Comparison of ENCODE assay signal across 8 cellular contexts in the genomic region with DNA sequence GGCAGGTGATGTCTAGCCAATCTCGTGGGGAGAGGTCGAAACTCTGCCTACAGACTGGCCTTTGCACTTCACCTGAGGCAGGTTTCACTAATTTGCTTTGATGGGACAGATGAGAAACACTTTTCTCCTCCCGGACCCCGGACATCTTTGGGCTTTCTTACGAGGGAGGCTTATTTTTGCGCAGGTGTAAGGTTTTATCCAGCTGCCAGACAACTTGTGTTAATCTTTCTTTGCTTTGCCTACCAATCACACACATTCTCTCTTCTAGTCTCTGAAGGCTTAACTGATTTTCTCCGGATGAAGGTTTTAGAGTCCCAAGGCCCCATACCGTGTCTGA. TPM values are rescaled to one million over a fixed set of nuclear protein-coding genes. Genes with fewer than 3 reads are reported as not detected.
A peak's percentile ranks its signal among the peaks of the same experiment; 100 is the strongest.
DNase-seq lines count a peak whose midpoint lies in the region; ATAC-seq and TF ChIP-seq lines count a peak whose summit lies in the region.

No MANE protein-coding gene starts in this region.

- ATAC-seq in SK-N-SH treated with all-trans-retinoic acid at 6 μM for 48 hours (no peak), GM21529 (IDR thresholded peaks at IDR 0.05; ENCODE audit: unreplicated experiment) (no peak)

- H3K4me3 ChIP-seq in SK-N-SH (ENCODE audit: low read depth in 2 of 2, low read length in 1 of 2) (peak overlapping the region; percentile 69 to 73), hepatocyte (peak overlapping the region; percentile 79), spleen (peak overlapping the region; percentile 62 to 81 (median 69))

- H3K79me2 ChIP-seq in SK-N-SH (ENCODE audit: insufficient read depth) = peaks cover 10% of the 10 kb centered on the region; the same call in 1 of the 2 replicates
- H3K79me2 ChIP-seq in hepatocyte = no peaks in the 10 kb centered on the region

- TF ChIP-seq CTCF in SK-N-SH (IDR thresholded peaks at IDR 0.05) (no peak), VCaP (conservative IDR thresholded peaks at IDR 0.05) (no peak), hepatocyte (IDR thresholded peaks at IDR 0.05; ENCODE audit: poor library complexity) (no peak), spleen (IDR thresholded peaks at IDR 0.05 in 8 of 11, conservative IDR thresholded peaks at IDR 0.05 in 3 of 11) (no peak)

- H3K9ac ChIP-seq in SK-N-SH = peak overlapping the region; percentile 83

- H3K4me2 ChIP-seq in SK-N-SH (peak overlapping the region; percentile 90), hepatocyte (peak overlapping the region; percentile 91)

- no peak for TF ChIP-seq POLR2A in spleen (IDR thresholded peaks at IDR 0.05)

- TF ChIP-seq EP300 in SK-N-SH (IDR thresholded peaks at IDR 0.05; ENCODE audit: borderline replicate concordance in 1 of 2, low read depth in 1 of 2, low read length in 1 of 2) = no peak

- WGBS in SK-N-SH (ENCODE audit: low lambda C conversion rate) = 53% methylated on average over 7 of the region's 8 CpGs
- 11% methylated on average over 8 of the region's 8 CpGs for WGBS in hepatocyte (ENCODE audit: low lambda C conversion rate, missing lambda C conversion rate)
- WGBS in spleen, 5 donors = 5 to 16% (median 12%) methylated on average over 8 of the region's 8 CpGs

- H4K20me1 ChIP-seq in SK-N-SH (ENCODE audit: insufficient read depth) = no peaks in the 10 kb centered on the region
- H4K20me1 ChIP-seq in hepatocyte (ENCODE audit: insufficient read depth, poor library complexity, severe bottlenecking) = no peaks in the 10 kb centered on the region

- DNase-seq in SK-N-SH (no peak), hepatocyte (ENCODE audit: low spot score) (no peak), spleen (no peak), AG08396 (ENCODE audit: low spot score) (no peak), mucosa of gallbladder (ENCODE audit: low spot score) (no peak)

- H3K27ac ChIP-seq in SK-N-SH (ENCODE audit: low read depth in 2 of 2, low read length in 1 of 2) = peak overlapping the region; percentile 47 to 58; a peak in 2 of 4 replicates
- H3K27ac ChIP-seq in VCaP = peak overlapping the region; percentile 76
- peak overlapping the region; percentile 38 for H3K27ac ChIP-seq in hepatocyte
- peak overlapping the region; percentile 84 to 99 (median 96) for H3K27ac ChIP-seq in spleen

- no peak for TF ChIP-seq RAD21 in SK-N-SH (IDR thresholded peaks at IDR 0.05; ENCODE audit: low read length)

- H2AFZ ChIP-seq in SK-N-SH (ENCODE audit: low read depth) (peak overlapping the region; percentile 95), hepatocyte (peak overlapping the region; percentile 99)

- H3K9me2 ChIP-seq in SK-N-SH = no peaks in the 10 kb centered on the region
- H3K9me2 ChIP-seq in hepatocyte (replicated peaks; ENCODE audit: insufficient read depth) = no peaks in the 10 kb centered on the region

- H3K27me3 ChIP-seq in SK-N-SH (ENCODE audit: insufficient read depth) = no peaks in the 10 kb centered on the region
- no peaks in the 10 kb centered on the region for H3K27me3 ChIP-seq in hepatocyte
- H3K27me3 ChIP-seq in spleen (replicated peaks in 1 of 7) = peaks cover 0 to 15% (median 0%) of the 10 kb centered on the region in 7 donors

- H3K36me3 ChIP-seq in SK-N-SH (replicated peaks in 1 of 2; ENCODE audit: control insufficient read depth in 1 of 2, insufficient read depth in 2 of 2, low read length in 1 of 2) = no peaks in the 10 kb centered on the region
- no peaks in the 10 kb centered on the region for H3K36me3 ChIP-seq in hepatocyte (replicated peaks; ENCODE audit: insufficient read depth, low read depth)
- H3K36me3 ChIP-seq in spleen = no peaks in the 10 kb centered on the region

- H3F3A ChIP-seq in SK-N-SH (replicated peaks; ENCODE audit: insufficient read depth) = no peaks in the 10 kb centered on the region

- H3K9me3 ChIP-seq in SK-N-SH (no peaks in the 10 kb centered on the region), hepatocyte (ENCODE audit: low read depth) (no peaks in the 10 kb centered on the region), spleen (peaks cover 0 to under 1% (median 0%) of the 10 kb centered on the region in 8 donors)

- intact Hi-C loops in spleen (cut with DNase I; ENCODE audit: low total_unique reads) = loop anchor here (10.0 kb wide), 1 partner anchor 63 kb away; no protein-coding TSS in a partner anchor

- POLR2A ChIA-PET in SK-N-SH (lab: Yijun Ruan, JAX) = no interaction called here

- CTCF ChIA-PET in SK-N-SH (lab: Yijun Ruan, JAX) = interaction anchor here (0.7 to 1.5 kb wide), 5 partner anchors 9 to 75 kb away, joined by 3 to 5 read pairs (median 3); no protein-coding TSS in a partner anchor

- H3K4me1 ChIP-seq in SK-N-SH (ENCODE audit: control insufficient read depth in 1 of 2, insufficient read depth in 2 of 2, low read depth in 1 of 2, low read length in 1 of 2) (peaks cover 0 to 2% of the 10 kb centered on the region in 2 experiments; a peak in 2 of 4 replicates), hepatocyte (ENCODE audit: insufficient read depth) (no peaks in the 10 kb centered on the region), spleen (peaks cover 19 to 82% (median 50%) of the 10 kb centered on the region in 6 donors)

TF ChIP-seq in SK-N-SH, 30 proteins besides CTCF, POLR2A, EP300 and RAD21 (continues in another document):
- TF ChIP-seq TEAD4 (IDR thresholded peaks at IDR 0.05; ENCODE audit: borderline replicate concordance, insufficient read depth) (no peak), POLR2AphosphoS5 (IDR thresholded peaks at IDR 0.05; ENCODE audit: low read depth, low read length) (no peak), GABPA (IDR thresholded peaks at IDR 0.05; ENCODE audit: low read depth) (no peak), MXI1 (IDR thresholded peaks at IDR 0.05; ENCODE audit: low read depth, low read length) (no peak), RCOR1 (IDR thresholded peaks at IDR 0.05; ENCODE audit: low read length) (no peak), GATA2 (CRISPR knock-in tag; IDR thresholded peaks at IDR 0.05) (no peak), MEF2A (IDR thresholded peaks at IDR 0.05; ENCODE audit: borderline replicate concordance, low read depth) (no peak)
- TF ChIP-seq, protein P1, sequence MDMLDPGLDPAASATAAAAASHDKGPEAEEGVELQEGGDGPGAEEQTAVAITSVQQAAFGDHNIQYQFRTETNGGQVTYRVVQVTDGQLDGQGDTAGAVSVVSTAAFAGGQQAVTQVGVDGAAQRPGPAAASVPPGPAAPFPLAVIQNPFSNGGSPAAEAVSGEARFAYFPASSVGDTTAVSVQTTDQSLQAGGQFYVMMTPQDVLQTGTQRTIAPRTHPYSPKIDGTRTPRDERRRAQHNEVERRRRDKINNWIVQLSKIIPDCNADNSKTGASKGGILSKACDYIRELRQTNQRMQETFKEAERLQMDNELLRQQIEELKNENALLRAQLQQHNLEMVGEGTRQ (IDR thresholded peaks at IDR 0.05; ENCODE audit: borderline replicate concordance, low read depth, low read length) = no peak

TF ChIP-seq in SK-N-SH treated with all-trans-retinoic acid at 6 μM for 48 hours, 23 proteins besides CTCF, POLR2A, EP300 and RAD21 (continues in another document):
- TF ChIP-seq ISL1 (CRISPR knock-in tag; IDR thresholded peaks at IDR 0.05) (no peak), GLIS3 (CRISPR knock-in tag; IDR thresholded peaks at IDR 0.05) (no peak), ZC3H10 (CRISPR knock-in tag; IDR thresholded peaks at IDR 0.05) (no peak), ARNTL (CRISPR knock-in tag; IDR thresholded peaks at IDR 0.05; ENCODE audit: borderline replicate concordance, low read depth) (no peak), BACH2 (CRISPR knock-in tag; IDR thresholded peaks at IDR 0.05; ENCODE audit: borderline replicate concordance) (no peak), SNAI2 (CRISPR knock-in tag; IDR thresholded peaks at IDR 0.05) (no peak), TCF4 (CRISPR knock-in tag; IDR thresholded peaks at IDR 0.05; ENCODE audit: borderline replicate concordance) (no peak), RARB (CRISPR knock-in tag; IDR thresholded peaks at IDR 0.05) (no peak), OSR1 (CRISPR knock-in tag; IDR thresholded peaks at IDR 0.05) (no peak)
- TF ChIP-seq, protein P2, sequence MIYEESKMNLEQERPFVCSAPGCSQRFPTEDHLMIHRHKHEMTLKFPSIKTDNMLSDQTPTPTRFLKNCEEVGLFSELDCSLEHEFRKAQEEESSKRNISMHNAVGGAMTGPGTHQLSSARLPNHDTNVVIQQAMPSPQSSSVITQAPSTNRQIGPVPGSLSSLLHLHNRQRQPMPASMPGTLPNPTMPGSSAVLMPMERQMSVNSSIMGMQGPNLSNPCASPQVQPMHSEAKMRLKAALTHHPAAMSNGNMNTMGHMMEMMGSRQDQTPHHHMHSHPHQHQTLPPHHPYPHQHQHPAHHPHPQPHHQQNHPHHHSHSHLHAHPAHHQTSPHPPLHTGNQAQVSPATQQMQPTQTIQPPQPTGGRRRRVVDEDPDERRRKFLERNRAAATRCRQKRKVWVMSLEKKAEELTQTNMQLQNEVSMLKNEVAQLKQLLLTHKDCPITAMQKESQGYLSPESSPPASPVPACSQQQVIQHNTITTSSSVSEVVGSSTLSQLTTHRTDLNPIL (CRISPR knock-in tag; IDR thresholded peaks at IDR 0.05; ENCODE audit: low read depth) = no peak
- TF ChIP-seq, protein P3, sequence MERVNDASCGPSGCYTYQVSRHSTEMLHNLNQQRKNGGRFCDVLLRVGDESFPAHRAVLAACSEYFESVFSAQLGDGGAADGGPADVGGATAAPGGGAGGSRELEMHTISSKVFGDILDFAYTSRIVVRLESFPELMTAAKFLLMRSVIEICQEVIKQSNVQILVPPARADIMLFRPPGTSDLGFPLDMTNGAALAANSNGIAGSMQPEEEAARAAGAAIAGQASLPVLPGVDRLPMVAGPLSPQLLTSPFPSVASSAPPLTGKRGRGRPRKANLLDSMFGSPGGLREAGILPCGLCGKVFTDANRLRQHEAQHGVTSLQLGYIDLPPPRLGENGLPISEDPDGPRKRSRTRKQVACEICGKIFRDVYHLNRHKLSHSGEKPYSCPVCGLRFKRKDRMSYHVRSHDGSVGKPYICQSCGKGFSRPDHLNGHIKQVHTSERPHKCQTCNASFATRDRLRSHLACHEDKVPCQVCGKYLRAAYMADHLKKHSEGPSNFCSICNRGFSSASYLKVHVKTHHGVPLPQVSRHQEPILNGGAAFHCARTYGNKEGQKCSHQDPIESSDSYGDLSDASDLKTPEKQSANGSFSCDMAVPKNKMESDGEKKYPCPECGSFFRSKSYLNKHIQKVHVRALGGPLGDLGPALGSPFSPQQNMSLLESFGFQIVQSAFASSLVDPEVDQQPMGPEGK (CRISPR knock-in tag; IDR thresholded peaks at IDR 0.05; ENCODE audit: borderline replicate concordance) = no peak

RNA-seq across cellular contexts. Expression of gene EMB, which starts 0.4 kb away (rescaled TPM):
- 15.5 and 22.6 TPM in 2 replicates for polyA plus RNA-seq in SK-N-SH (2012; rRNA removed)
- 26.8 and 32.7 TPM in 2 replicates for polyA plus RNA-seq in SK-N-SH (2012; cell fraction: cytosol; rRNA removed)
- polyA plus RNA-seq in SK-N-SH (2012; cell fraction: nucleus; rRNA removed) = 5.1 and 17.8 TPM in 2 replicates
- 9.8 and 11.0 TPM in 2 replicates for total RNA-seq in hepatocyte
- 6.3 and 8.0 TPM in 2 replicates for polyA plus RNA-seq in hepatocyte
- 10 to 100 TPM; 56.2 to 99.9 (median 91.9) TPM for total RNA-seq in spleen
- 10 to 100 TPM; 24.7 to 32.1 (median 24.9) TPM for polyA plus RNA-seq in spleen
- total RNA-seq in mucosa of gallbladder = 19.9 TPM

Comparison
In these comparisons a context has a peak if more than half of its experiments do, and no peak if none do; other contexts are left out.
1. H3K27ac ChIP-seq: peak in every context shown above with its lines; median percentile 96 in spleen; 76 in VCaP; 52 in SK-N-SH; 38 in hepatocyte.